10 cellular contexts compared by ENCODE assay signal in the genomic region with DNA sequence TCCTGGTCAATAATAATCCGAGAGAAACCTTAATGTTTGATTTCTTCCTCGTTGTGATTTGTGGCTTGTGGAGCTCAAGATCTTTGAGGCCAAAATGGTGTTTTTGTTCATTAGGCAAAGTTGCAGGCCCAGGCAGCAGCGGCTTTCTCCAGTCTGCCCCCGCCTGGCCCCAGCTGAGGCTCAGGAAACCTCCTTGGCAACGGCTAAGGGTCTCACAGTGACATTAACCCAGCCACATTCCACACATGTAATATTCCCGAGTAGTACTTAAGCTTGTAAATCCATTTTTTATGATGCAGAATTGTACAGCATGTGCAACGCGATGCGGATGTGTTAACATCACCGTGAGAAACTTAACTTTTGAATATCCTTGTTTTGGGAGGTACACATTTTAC.
A peak's percentile ranks its signal among the peaks of the same experiment; 100 is the strongest.
DNase-seq lines count a peak whose midpoint lies in the region; ATAC-seq and TF ChIP-seq lines count a peak whose summit lies in the region.
"Had no signal": no experiment of that assay in that cellular context is flagged by ENCODE, and none has a peak within 500 bp of the region (broad histone marks: within the 10 kb centered on the region; RNA-seq: fewer than 3 reads in every experiment).

No MANE protein-coding gene starts in this region.

- H3K4me3 ChIP-seq in MM.1S (ENCODE audit: low read length) (no peak overlapping the region; the same call in 1 of the 2 replicates), spleen (no peak overlapping the region)

- no peaks in the 10 kb centered on the region for H4K20me1 ChIP-seq in MM.1S (ENCODE audit: insufficient read depth, low read length)

- no peak for DNase-seq in MM.1S
- DNase-seq in spleen: no peak
- DNase-seq in HEK293T (ENCODE audit: extremely low spot score): no peak
- no peak for DNase-seq in HK-2 (ENCODE audit: unreplicated experiment)
- DNase-seq: effector memory CD8-positive, alpha-beta T cell; NCI-H226 had no signal

- CTCF ChIA-PET in HEK293T (lab: Yijun Ruan, JAX): interaction anchor here (0.5 to 0.8 kb wide), 3 partner anchors 12 to 184 kb away, joined by 3 read pairs; no protein-coding TSS in a partner anchor

- no peaks in the 10 kb centered on the region for H3K9me3 ChIP-seq in MM.1S (replicated peaks; ENCODE audit: insufficient read depth, low read length)
- peaks cover 0 to 5% (median 0%) of the 10 kb centered on the region in 8 donors for H3K9me3 ChIP-seq in spleen

- H3K27me3 ChIP-seq in MM.1S (replicated peaks; ENCODE audit: insufficient read depth, low read length) (no peaks in the 10 kb centered on the region), spleen (replicated peaks in 1 of 7) (no peaks in the 10 kb centered on the region)

- H3K36me3 ChIP-seq in MM.1S (replicated peaks; ENCODE audit: insufficient read depth, low read length): no peaks in the 10 kb centered on the region
- no peaks in the 10 kb centered on the region for H3K36me3 ChIP-seq in spleen

- POLR2A ChIA-PET in HEK293T (lab: Yijun Ruan, JAX): no interaction called here

- H3K79me2 ChIP-seq in MM.1S (ENCODE audit: low read length): no peaks in the 10 kb centered on the region

- H3K9me2 ChIP-seq in MM.1S (replicated peaks; ENCODE audit: insufficient read depth, low read length): no peaks in the 10 kb centered on the region

- WGBS in spleen, 5 donors: 55 to 61% (median 59%) methylated on average over 10 of the region's 10 CpGs

- H3K4me1 ChIP-seq in MM.1S (ENCODE audit: low read length) (peaks cover 41% of the 10 kb centered on the region), spleen (peaks cover 0 to 76% (median 48%) of the 10 kb centered on the region in 6 donors)

- ATAC-seq in GM19328 (IDR thresholded peaks at IDR 0.05; ENCODE audit: unreplicated experiment): peak; percentile 20
- ATAC-seq in HG02623 (IDR thresholded peaks at IDR 0.05; ENCODE audit: unreplicated experiment): peak; percentile 4
- no peak for ATAC-seq in HG02970 (IDR thresholded peaks at IDR 0.05; ENCODE audit: low FRiP score, unreplicated experiment)
- ATAC-seq: activated T-helper 17 cell treated with anti-CD3 and anti-CD28 coated beads, Interleukin-2, amount 50 U/mL, for 72 hours had no signal

- H3K27ac ChIP-seq in MM.1S (ENCODE audit: low read length) (peak overlapping the region; percentile 22; the same call in 1 of the 2 replicates), spleen (peak overlapping the region; percentile 74 to 93 (median 85))

- TF ChIP-seq CTCF in MM.1S (IDR thresholded peaks at IDR 0.05; ENCODE audit: low read length): no peak
- TF ChIP-seq CTCF in spleen (IDR thresholded peaks at IDR 0.05 in 8 of 11, conservative IDR thresholded peaks at IDR 0.05 in 3 of 11): no peak

- peak in 1 of 3 donors; percentile 8 for TF ChIP-seq POLR2A in spleen (IDR thresholded peaks at IDR 0.05)

- H3K9ac ChIP-seq in MM.1S (ENCODE audit: low read length): no peak overlapping the region

- peak overlapping the region; percentile 27 for H2AFZ ChIP-seq in MM.1S (ENCODE audit: low read length)

- peak overlapping the region; percentile 24; the same call in 1 of the 2 replicates for H3K4me2 ChIP-seq in MM.1S (ENCODE audit: low read depth, low read length)

- intact Hi-C loops in spleen (cut with DNase I; ENCODE audit: low total_unique reads): no loop called here

- peaks cover 26% of the 10 kb centered on the region for H3F3A ChIP-seq in MM.1S (ENCODE audit: insufficient read depth, low read length)

TF ChIP-seq in HEK293T, 16 proteins besides CTCF, POLR2A, EP300 and RAD21:
- TF ChIP-seq FOXM1 (IDR thresholded peaks at IDR 0.05; ENCODE audit: borderline replicate concordance): no peak
- TF ChIP-seq HDGF (IDR thresholded peaks at IDR 0.05; ENCODE audit: borderline replicate concordance): no peak
- no peak for TF ChIP-seq NFRKB (IDR thresholded peaks at IDR 0.05)
- TF ChIP-seq ELF4 (IDR thresholded peaks at IDR 0.05): no peak
- TF ChIP-seq ZNF384 (IDR thresholded peaks at IDR 0.05): no peak
- no peak for TF ChIP-seq ARNT (IDR thresholded peaks at IDR 0.05)
- no peak for TF ChIP-seq FOXA1 (IDR thresholded peaks at IDR 0.05)
- no peak for TF ChIP-seq TARDBP (IDR thresholded peaks at IDR 0.05)
- no peak for TF ChIP-seq LEF1 (IDR thresholded peaks at IDR 0.05; ENCODE audit: borderline replicate concordance)
- no peak for TF ChIP-seq BHLHE40 (IDR thresholded peaks at IDR 0.05; ENCODE audit: borderline replicate concordance)
- TF ChIP-seq SP1 (IDR thresholded peaks at IDR 0.05): no peak
- TF ChIP-seq, protein P1, sequence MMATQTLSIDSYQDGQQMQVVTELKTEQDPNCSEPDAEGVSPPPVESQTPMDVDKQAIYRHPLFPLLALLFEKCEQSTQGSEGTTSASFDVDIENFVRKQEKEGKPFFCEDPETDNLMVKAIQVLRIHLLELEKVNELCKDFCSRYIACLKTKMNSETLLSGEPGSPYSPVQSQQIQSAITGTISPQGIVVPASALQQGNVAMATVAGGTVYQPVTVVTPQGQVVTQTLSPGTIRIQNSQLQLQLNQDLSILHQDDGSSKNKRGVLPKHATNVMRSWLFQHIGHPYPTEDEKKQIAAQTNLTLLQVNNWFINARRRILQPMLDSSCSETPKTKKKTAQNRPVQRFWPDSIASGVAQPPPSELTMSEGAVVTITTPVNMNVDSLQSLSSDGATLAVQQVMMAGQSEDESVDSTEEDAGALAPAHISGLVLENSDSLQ (IDR thresholded peaks at IDR 0.05): no peak
- TF ChIP-seq L3MBTL2 (conservative IDR thresholded peaks at IDR 0.05): no peak
- TF ChIP-seq CTBP1 (IDR thresholded peaks at IDR 0.05; ENCODE audit: borderline replicate concordance): no peak
